Comparison of ENCODE assay signal across 8 cellular contexts in genomic region chr15:99732711-99733267, GRCh38. TPM values are rescaled to one million over a fixed set of nuclear protein-coding genes. Genes with fewer than 3 reads are reported as not detected.
DNase-seq lines count a peak whose midpoint lies in the region; ATAC-seq, FAIRE-seq and TF ChIP-seq lines count a peak whose summit lies in the region.

No MANE protein-coding gene starts in this region.

- H3K27ac ChIP-seq in breast epithelium (peak overlapping the region; percentile 90 to 93), right lobe of liver (peak overlapping the region; percentile 47 to 85 (median 73)), suprapubic skin (peak overlapping the region; percentile 97)

- ATAC-seq in GM21723 (IDR thresholded peaks at IDR 0.05; ENCODE audit: unreplicated experiment), result peak; percentile 53
- peak; percentile 39 to 69 (median 63) for ATAC-seq in right lobe of liver

- no peaks in the 10 kb centered on the region for H3K36me3 ChIP-seq in breast epithelium
- peaks cover 0 to 5% (median 0%) of the 10 kb centered on the region in 4 donors for H3K36me3 ChIP-seq in right lobe of liver
- peaks cover 18% of the 10 kb centered on the region for H3K36me3 ChIP-seq in suprapubic skin

- H3K27me3 ChIP-seq in breast epithelium (no peaks in the 10 kb centered on the region), right lobe of liver (no peaks in the 10 kb centered on the region), suprapubic skin (no peaks in the 10 kb centered on the region)

- peak overlapping the region; percentile 85 to 98 (median 95) for H3K4me3 ChIP-seq in breast epithelium
- H3K4me3 ChIP-seq in right lobe of liver, result peak overlapping the region; percentile 87 to 97 (median 96)
- peak overlapping the region; percentile 99 for H3K4me3 ChIP-seq in suprapubic skin

- TF ChIP-seq EP300 in suprapubic skin (IDR thresholded peaks at IDR 0.05), result no peak

- TF ChIP-seq POLR2A in GM12891 (IDR thresholded peaks at IDR 0.05; ENCODE audit: low read depth, low read length) (no peak), breast epithelium (IDR thresholded peaks at IDR 0.05) (no peak), right lobe of liver (IDR thresholded peaks at IDR 0.05) (no peak), suprapubic skin (IDR thresholded peaks at IDR 0.05) (no peak)

- no peak for FAIRE-seq in GM12891 (lab: Jason Lieb, UNC)

- in situ Hi-C loops in KBM-7 (cut with MboI; ENCODE audit: low pct_unique_long_range_greater_than_20kb, low sequenced_read_pairs), result loop anchor here (25.0 kb wide), 1 partner anchor 445 kb away; no protein-coding TSS in a partner anchor

- H3K4me1 ChIP-seq in breast epithelium, result peaks cover 0 to 5% of the 10 kb centered on the region in 2 donors
- peaks cover 0 to 14% (median 4%) of the 10 kb centered on the region in 4 donors for H3K4me1 ChIP-seq in right lobe of liver
- peaks cover 31% of the 10 kb centered on the region for H3K4me1 ChIP-seq in suprapubic skin

- TF ChIP-seq CTCF in breast epithelium (IDR thresholded peaks at IDR 0.05) (no peak), right lobe of liver (IDR thresholded peaks at IDR 0.05) (no peak), suprapubic skin (IDR thresholded peaks at IDR 0.05) (no peak)

- 1% methylated on average over 14 of the region's 49 CpGs for WGBS in right lobe of liver (ENCODE audit: insufficient coverage, low coverage, low lambda C conversion rate, missing lambda C conversion rate)
- 4% methylated on average over 10 of the region's 49 CpGs for WGBS in suprapubic skin

- intact Hi-C loops in breast epithelium (cut with DNase I; ENCODE audit: low total_unique reads), result no loop called here
- intact Hi-C loops in right lobe of liver (cut with DNase I), result no loop called here

- H3K9me3 ChIP-seq in breast epithelium (no peaks in the 10 kb centered on the region), right lobe of liver (no peaks in the 10 kb centered on the region), suprapubic skin (no peaks in the 10 kb centered on the region)

- DNase-seq in GM12891 (ENCODE audit: insufficient read length, low spot score) (peak; percentile 25), KBM-7 (peak; percentile 27), breast epithelium (ENCODE audit: low spot score in 2 of 2) (peak in 1 of 2 donors; percentile 24), right lobe of liver (peak in 1 of 3 donors; percentile 80), suprapubic skin (ENCODE audit: low spot score in 2 of 2) (peak in 1 of 2 donors; percentile 84), foreskin melanocyte (no peak)
- DNase-seq in activated CD8-positive, alpha-beta memory T cell treated with anti-CD3 and anti-CD28 coated beads for 24 hours, result no peak

TF ChIP-seq in GM12891, 5 proteins besides CTCF, POLR2A, EP300 and RAD21:
- no peak for TF ChIP-seq PAX5 (IDR thresholded peaks at IDR 0.05; ENCODE audit: insufficient read depth, low read length, severe bottlenecking)
- TF ChIP-seq POU2F2 (IDR thresholded peaks at IDR 0.05; ENCODE audit: low read depth, low read length), result no peak
- no peak for TF ChIP-seq POLR2AphosphoS5 (IDR thresholded peaks at IDR 0.05; ENCODE audit: low read depth, low read length)
- no peak for TF ChIP-seq TAF1 (IDR thresholded peaks at IDR 0.05; ENCODE audit: low read depth, low read length)
- no peak for TF ChIP-seq SPI1 (IDR thresholded peaks at IDR 0.05; ENCODE audit: low read depth, low read length)
TF ChIP-seq in GM12891: peak in this region for 0.

RNA-seq across cellular contexts. Expression of gene LYSMD4, which starts 0.4 kb away (rescaled TPM):
- polyA plus RNA-seq in GM12891 (2012; ENCODE audit: low read depth, missing spikeins), result 4.5 TPM
- 10 to 100 TPM; 12.1 to 16.0 (median 12.2) TPM for total RNA-seq in breast epithelium
- total RNA-seq in right lobe of liver, result 1 to 10 TPM; 2.8 to 7.0 (median 5.1) TPM
- total RNA-seq in suprapubic skin, result 10 to 100 TPM; 19.7 to 52.8 (median 35.0) TPM

Comparison
In these comparisons a context has a peak if more than half of its experiments do, and no peak if none do; other contexts are left out.
1. DNase-seq: peak in GM12891 (single experiment) and KBM-7 (single experiment); none in activated CD8-positive, alpha-beta memory T cell treated with anti-CD3 and anti-CD28 coated beads for 24 hours (single experiment) and foreskin melanocyte (single experiment).
2. Peak in every context shown above with its lines, with median percentiles within 50 percentile points of each other: H3K27ac ChIP-seq and H3K4me3 ChIP-seq.